ENCODE assay signal across 1 cellular context in the genomic region with DNA sequence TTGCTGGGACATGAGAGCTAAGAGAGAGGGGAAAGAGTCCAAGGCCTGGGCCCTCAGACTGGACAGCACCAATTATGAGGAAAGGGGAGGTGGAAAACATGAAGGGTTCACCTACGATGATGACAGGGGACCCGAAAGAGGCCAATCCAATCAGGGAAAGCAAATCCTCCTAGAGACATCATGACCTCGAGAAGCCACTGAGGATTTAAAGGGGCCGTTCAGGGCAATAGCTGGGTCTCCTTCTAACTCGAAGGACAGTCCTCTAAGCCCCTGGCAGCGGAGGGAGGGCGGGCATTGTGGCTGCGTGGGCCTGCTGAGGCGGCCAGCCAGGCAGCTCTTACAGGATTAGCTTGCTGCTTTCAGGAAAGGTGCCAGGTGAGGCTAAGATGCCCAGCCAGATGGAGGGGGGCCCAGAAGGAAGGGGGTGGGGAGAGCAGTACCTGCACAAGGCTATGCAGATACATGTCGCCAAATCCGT.
TF ChIP-seq lines count a peak whose summit lies in the region.

No MANE protein-coding gene starts in this region.

TF ChIP-seq in GM23338, 12 proteins besides CTCF, POLR2A, EP300 and RAD21:
- no peak for TF ChIP-seq CREB1 (CRISPR knock-in tag; IDR thresholded peaks at IDR 0.05; ENCODE audit: low read depth)
- no peak for TF ChIP-seq EZH2phosphoT487 (IDR thresholded peaks at IDR 0.05; ENCODE audit: unreplicated experiment)
- TF ChIP-seq, protein P1, sequence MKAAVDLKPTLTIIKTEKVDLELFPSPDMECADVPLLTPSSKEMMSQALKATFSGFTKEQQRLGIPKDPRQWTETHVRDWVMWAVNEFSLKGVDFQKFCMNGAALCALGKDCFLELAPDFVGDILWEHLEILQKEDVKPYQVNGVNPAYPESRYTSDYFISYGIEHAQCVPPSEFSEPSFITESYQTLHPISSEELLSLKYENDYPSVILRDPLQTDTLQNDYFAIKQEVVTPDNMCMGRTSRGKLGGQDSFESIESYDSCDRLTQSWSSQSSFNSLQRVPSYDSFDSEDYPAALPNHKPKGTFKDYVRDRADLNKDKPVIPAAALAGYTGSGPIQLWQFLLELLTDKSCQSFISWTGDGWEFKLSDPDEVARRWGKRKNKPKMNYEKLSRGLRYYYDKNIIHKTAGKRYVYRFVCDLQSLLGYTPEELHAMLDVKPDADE (IDR thresholded peaks at IDR 0.05): no peak
- TF ChIP-seq, protein P2, sequence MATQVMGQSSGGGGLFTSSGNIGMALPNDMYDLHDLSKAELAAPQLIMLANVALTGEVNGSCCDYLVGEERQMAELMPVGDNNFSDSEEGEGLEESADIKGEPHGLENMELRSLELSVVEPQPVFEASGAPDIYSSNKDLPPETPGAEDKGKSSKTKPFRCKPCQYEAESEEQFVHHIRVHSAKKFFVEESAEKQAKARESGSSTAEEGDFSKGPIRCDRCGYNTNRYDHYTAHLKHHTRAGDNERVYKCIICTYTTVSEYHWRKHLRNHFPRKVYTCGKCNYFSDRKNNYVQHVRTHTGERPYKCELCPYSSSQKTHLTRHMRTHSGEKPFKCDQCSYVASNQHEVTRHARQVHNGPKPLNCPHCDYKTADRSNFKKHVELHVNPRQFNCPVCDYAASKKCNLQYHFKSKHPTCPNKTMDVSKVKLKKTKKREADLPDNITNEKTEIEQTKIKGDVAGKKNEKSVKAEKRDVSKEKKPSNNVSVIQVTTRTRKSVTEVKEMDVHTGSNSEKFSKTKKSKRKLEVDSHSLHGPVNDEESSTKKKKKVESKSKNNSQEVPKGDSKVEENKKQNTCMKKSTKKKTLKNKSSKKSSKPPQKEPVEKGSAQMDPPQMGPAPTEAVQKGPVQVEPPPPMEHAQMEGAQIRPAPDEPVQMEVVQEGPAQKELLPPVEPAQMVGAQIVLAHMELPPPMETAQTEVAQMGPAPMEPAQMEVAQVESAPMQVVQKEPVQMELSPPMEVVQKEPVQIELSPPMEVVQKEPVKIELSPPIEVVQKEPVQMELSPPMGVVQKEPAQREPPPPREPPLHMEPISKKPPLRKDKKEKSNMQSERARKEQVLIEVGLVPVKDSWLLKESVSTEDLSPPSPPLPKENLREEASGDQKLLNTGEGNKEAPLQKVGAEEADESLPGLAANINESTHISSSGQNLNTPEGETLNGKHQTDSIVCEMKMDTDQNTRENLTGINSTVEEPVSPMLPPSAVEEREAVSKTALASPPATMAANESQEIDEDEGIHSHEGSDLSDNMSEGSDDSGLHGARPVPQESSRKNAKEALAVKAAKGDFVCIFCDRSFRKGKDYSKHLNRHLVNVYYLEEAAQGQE (IDR thresholded peaks at IDR 0.05; ENCODE audit: unreplicated experiment): no peak
- TF ChIP-seq POLR2AphosphoS5 (IDR thresholded peaks at IDR 0.05; ENCODE audit: low read depth): no peak
- no peak for TF ChIP-seq NANOG (IDR thresholded peaks at IDR 0.05; ENCODE audit: borderline replicate concordance)
- TF ChIP-seq, protein P3, sequence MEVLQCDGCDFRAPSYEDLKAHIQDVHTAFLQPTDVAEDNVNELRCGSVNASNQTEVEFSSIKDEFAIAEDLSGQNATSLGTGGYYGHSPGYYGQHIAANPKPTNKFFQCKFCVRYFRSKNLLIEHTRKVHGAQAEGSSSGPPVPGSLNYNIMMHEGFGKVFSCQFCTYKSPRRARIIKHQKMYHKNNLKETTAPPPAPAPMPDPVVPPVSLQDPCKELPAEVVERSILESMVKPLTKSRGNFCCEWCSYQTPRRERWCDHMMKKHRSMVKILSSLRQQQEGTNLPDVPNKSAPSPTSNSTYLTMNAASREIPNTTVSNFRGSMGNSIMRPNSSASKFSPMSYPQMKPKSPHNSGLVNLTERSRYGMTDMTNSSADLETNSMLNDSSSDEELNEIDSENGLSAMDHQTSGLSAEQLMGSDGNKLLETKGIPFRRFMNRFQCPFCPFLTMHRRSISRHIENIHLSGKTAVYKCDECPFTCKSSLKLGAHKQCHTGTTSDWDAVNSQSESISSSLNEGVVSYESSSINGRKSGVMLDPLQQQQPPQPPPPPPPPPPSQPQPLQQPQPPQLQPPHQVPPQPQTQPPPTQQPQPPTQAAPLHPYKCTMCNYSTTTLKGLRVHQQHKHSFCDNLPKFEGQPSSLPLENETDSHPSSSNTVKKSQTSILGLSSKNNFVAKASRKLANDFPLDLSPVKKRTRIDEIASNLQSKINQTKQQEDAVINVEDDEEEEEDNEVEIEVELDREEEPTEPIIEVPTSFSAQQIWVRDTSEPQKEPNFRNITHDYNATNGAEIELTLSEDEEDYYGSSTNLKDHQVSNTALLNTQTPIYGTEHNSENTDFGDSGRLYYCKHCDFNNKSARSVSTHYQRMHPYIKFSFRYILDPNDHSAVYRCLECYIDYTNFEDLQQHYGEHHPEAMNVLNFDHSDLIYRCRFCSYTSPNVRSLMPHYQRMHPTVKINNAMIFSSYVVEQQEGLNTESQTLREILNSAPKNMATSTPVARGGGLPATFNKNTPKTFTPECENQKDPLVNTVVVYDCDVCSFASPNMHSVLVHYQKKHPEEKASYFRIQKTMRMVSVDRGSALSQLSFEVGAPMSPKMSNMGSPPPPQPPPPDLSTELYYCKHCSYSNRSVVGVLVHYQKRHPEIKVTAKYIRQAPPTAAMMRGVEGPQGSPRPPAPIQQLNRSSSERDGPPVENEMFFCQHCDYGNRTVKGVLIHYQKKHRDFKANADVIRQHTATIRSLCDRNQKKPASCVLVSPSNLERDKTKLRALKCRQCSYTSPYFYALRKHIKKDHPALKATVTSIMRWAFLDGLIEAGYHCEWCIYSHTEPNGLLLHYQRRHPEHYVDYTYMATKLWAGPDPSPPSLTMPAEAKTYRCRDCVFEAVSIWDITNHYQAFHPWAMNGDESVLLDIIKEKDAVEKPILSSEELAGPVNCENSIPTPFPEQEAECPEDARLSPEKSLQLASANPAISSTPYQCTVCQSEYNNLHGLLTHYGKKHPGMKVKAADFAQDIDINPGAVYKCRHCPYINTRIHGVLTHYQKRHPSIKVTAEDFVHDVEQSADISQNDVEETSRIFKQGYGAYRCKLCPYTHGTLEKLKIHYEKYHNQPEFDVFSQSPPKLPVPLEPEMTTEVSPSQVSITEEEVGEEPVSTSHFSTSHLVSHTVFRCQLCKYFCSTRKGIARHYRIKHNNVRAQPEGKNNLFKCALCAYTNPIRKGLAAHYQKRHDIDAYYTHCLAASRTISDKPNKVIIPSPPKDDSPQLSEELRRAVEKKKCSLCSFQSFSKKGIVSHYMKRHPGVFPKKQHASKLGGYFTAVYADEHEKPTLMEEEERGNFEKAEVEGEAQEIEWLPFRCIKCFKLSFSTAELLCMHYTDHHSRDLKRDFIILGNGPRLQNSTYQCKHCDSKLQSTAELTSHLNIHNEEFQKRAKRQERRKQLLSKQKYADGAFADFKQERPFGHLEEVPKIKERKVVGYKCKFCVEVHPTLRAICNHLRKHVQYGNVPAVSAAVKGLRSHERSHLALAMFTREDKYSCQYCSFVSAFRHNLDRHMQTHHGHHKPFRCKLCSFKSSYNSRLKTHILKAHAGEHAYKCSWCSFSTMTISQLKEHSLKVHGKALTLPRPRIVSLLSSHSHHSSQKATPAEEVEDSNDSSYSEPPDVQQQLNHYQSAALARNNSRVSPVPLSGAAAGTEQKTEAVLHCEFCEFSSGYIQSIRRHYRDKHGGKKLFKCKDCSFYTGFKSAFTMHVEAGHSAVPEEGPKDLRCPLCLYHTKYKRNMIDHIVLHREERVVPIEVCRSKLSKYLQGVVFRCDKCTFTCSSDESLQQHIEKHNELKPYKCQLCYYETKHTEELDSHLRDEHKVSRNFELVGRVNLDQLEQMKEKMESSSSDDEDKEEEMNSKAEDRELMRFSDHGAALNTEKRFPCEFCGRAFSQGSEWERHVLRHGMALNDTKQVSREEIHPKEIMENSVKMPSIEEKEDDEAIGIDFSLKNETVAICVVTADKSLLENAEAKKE (CRISPR knock-in tag; IDR thresholded peaks at IDR 0.05): no peak
- no peak for TF ChIP-seq STAT1 (IDR thresholded peaks at IDR 0.05; ENCODE audit: unreplicated experiment)
- TF ChIP-seq ZNF114 (CRISPR knock-in tag; IDR thresholded peaks at IDR 0.05): no peak
- TF ChIP-seq ZNF331 (CRISPR knock-in tag; IDR thresholded peaks at IDR 0.05; ENCODE audit: low read depth): no peak
- TF ChIP-seq JUNB (IDR thresholded peaks at IDR 0.05; ENCODE audit: unreplicated experiment): no peak
- no peak for TF ChIP-seq EZH2 (IDR thresholded peaks at IDR 0.05; ENCODE audit: low read depth, unreplicated experiment)
